In genomic region chr1:201876148-201876547, GRCh38 we compare ENCODE assay signal across 11 cellular contexts. TPM values are rescaled to one million over a fixed set of nuclear protein-coding genes. Genes with fewer than 3 reads are reported as not detected.
DNase-seq lines count a peak whose midpoint lies in the region; ATAC-seq and TF ChIP-seq lines count a peak whose summit lies in the region.
"Had no signal": no experiment of that assay in that cellular context is flagged by ENCODE, and none has a peak within 500 bp of the region (broad histone marks: within the 10 kb centered on the region; RNA-seq: fewer than 3 reads in every experiment).

No MANE protein-coding gene starts in this region.

- H3K4me3 ChIP-seq in right cardiac atrium (ENCODE audit: low read length), result no peak overlapping the region
- no peak overlapping the region for H3K4me3 ChIP-seq in SU-DHL-6 (ENCODE audit: insufficient read depth, low read length, poor library complexity, severe bottlenecking)
- no peak overlapping the region for H3K4me3 ChIP-seq in foreskin fibroblast (ENCODE audit: low read depth in 1 of 2, low read length in 2 of 2)
- no peak overlapping the region for H3K4me3 ChIP-seq in upper lobe of right lung
- H3K4me3 ChIP-seq in suprapubic skin, result no peak overlapping the region

- no peaks in the 10 kb centered on the region for H4K20me1 ChIP-seq in SU-DHL-6 (ENCODE audit: low read depth, low read length)

- H3K9me3 ChIP-seq in right cardiac atrium (ENCODE audit: control insufficient read depth, low read length) (no peaks in the 10 kb centered on the region), SU-DHL-6 (ENCODE audit: insufficient read depth, low read length) (no peaks in the 10 kb centered on the region), upper lobe of right lung (no peaks in the 10 kb centered on the region), suprapubic skin (no peaks in the 10 kb centered on the region)

- no peaks in the 10 kb centered on the region for H3K4me1 ChIP-seq in right cardiac atrium (ENCODE audit: control insufficient read depth, insufficient read depth, low read length)
- peaks cover 4% of the 10 kb centered on the region for H3K4me1 ChIP-seq in upper lobe of right lung
- peaks cover 7% of the 10 kb centered on the region for H3K4me1 ChIP-seq in suprapubic skin

- intact Hi-C loops in right cardiac atrium (cut with DNase I) (loop anchor here in 1 of 4 donors (5.0 kb wide), 1 partner anchor 96 kb away; no protein-coding TSS in a partner anchor), Right ventricle myocardium inferior (cut with DNase I) (loop anchor here (5.0 kb wide), 1 partner anchor 49 kb away; the partner anchor contains the start of gene IPO9), upper lobe of right lung (cut with DNase I) (no loop called here)

- H3K27me3 Mint-ChIP-seq in activated naive CD8-positive, alpha-beta T cell treated with anti-CD3 and anti-CD28 coated beads, Interleukin-2, amount 50 U/mL, for 24 hours, result no peaks in the 10 kb centered on the region
- H3K27me3 Mint-ChIP-seq: CD4-positive, alpha-beta memory T cell had no signal

- no peak overlapping the region for H3K4me3 Mint-ChIP-seq in activated naive CD8-positive, alpha-beta T cell treated with anti-CD3 and anti-CD28 coated beads, Interleukin-2, amount 50 U/mL, for 24 hours
- H3K4me3 Mint-ChIP-seq: CD4-positive, alpha-beta memory T cell had no signal

- H3K27me3 ChIP-seq in right cardiac atrium (ENCODE audit: control insufficient read depth, insufficient read depth), result no peaks in the 10 kb centered on the region
- H3K27me3 ChIP-seq in SU-DHL-6 (ENCODE audit: low read length), result no peaks in the 10 kb centered on the region
- no peaks in the 10 kb centered on the region for H3K27me3 ChIP-seq in upper lobe of right lung
- H3K27me3 ChIP-seq in suprapubic skin, result no peaks in the 10 kb centered on the region

- peaks cover 11% of the 10 kb centered on the region; the same call in 1 of the 2 replicates for H3F3A ChIP-seq in SU-DHL-6 (ENCODE audit: insufficient read depth)

- H3K27ac ChIP-seq in right cardiac atrium (ENCODE audit: low read length) (peak overlapping the region; percentile 44), SU-DHL-6 (ENCODE audit: low read depth, low read length) (no peak overlapping the region), upper lobe of right lung (no peak overlapping the region), suprapubic skin (no peak overlapping the region)

- H3K36me3 ChIP-seq in SU-DHL-6 (ENCODE audit: low read length), result peaks cover 12% of the 10 kb centered on the region; the same call in 1 of the 2 replicates
- H3K36me3 ChIP-seq in upper lobe of right lung, result peaks cover 52% of the 10 kb centered on the region
- H3K36me3 ChIP-seq in suprapubic skin, result peaks cover 52% of the 10 kb centered on the region

- no peak for DNase-seq in right cardiac atrium
- DNase-seq in Right ventricle myocardium inferior (ENCODE audit: missing footprints), result no peak
- DNase-seq in foreskin fibroblast, result peak in 1 of 2 donors; percentile 64
- no peak for DNase-seq in upper lobe of right lung
- DNase-seq in activated naive CD8-positive, alpha-beta T cell treated with anti-CD3 and anti-CD28 coated beads, Interleukin-2, amount 50 U/mL, for 24 hours, result no peak
- no peak for DNase-seq in NCI-H1092 (lab: John Stamatoyannopoulos, UW)
- no peak for DNase-seq in suprapubic skin (ENCODE audit: low spot score in 2 of 2)
- DNase-seq: caudate nucleus; CD4-positive, alpha-beta memory T cell; NCI-H2081 had no signal

- H3K4me1 Mint-ChIP-seq in activated naive CD8-positive, alpha-beta T cell treated with anti-CD3 and anti-CD28 coated beads, Interleukin-2, amount 50 U/mL, for 24 hours, result no peaks in the 10 kb centered on the region

- TF ChIP-seq POLR2A in suprapubic skin (IDR thresholded peaks at IDR 0.05), result no peak

- peak; percentile 9 for TF ChIP-seq CTCF in SU-DHL-6 (IDR thresholded peaks at IDR 0.05; ENCODE audit: insufficient read depth, low read length, poor library complexity, severe bottlenecking)
- TF ChIP-seq CTCF in foreskin fibroblast (IDR thresholded peaks at IDR 0.05; ENCODE audit: low read depth, low read length), result peak; percentile 53
- TF ChIP-seq CTCF in upper lobe of right lung (IDR thresholded peaks at IDR 0.05), result peak; percentile 21
- TF ChIP-seq CTCF in suprapubic skin (IDR thresholded peaks at IDR 0.05), result no peak

- 66% methylated on average over 7 of the region's 7 CpGs for WGBS in right cardiac atrium
- 59% methylated on average over 7 of the region's 7 CpGs for WGBS in suprapubic skin

- H2AFZ ChIP-seq in SU-DHL-6 (ENCODE audit: low read depth, low read length, severe bottlenecking), result no peak overlapping the region

- no peak overlapping the region for H3K4me2 ChIP-seq in SU-DHL-6 (ENCODE audit: low read depth, low read length, poor library complexity, severe bottlenecking)

- H3K9me3 Mint-ChIP-seq in activated naive CD8-positive, alpha-beta T cell treated with anti-CD3 and anti-CD28 coated beads, Interleukin-2, amount 50 U/mL, for 24 hours, result no peaks in the 10 kb centered on the region
- H3K9me3 Mint-ChIP-seq: CD4-positive, alpha-beta memory T cell had no signal

- no peak overlapping the region for H3K27ac Mint-ChIP-seq in activated naive CD8-positive, alpha-beta T cell treated with anti-CD3 and anti-CD28 coated beads, Interleukin-2, amount 50 U/mL, for 24 hours

- no peak for TF ChIP-seq EP300 in suprapubic skin (IDR thresholded peaks at IDR 0.05)

- H3K36me3 Mint-ChIP-seq in activated naive CD8-positive, alpha-beta T cell treated with anti-CD3 and anti-CD28 coated beads, Interleukin-2, amount 50 U/mL, for 24 hours (ENCODE audit: low read depth), result peaks cover 35% of the 10 kb centered on the region

- no peaks in the 10 kb centered on the region for H3K9me2 ChIP-seq in SU-DHL-6 (replicated peaks; ENCODE audit: insufficient read depth, low read length)

- no peak for ATAC-seq in right cardiac atrium
- no peak for ATAC-seq in Right ventricle myocardium inferior
- no peak for ATAC-seq in upper lobe of right lung
- ATAC-seq in activated naive CD8-positive, alpha-beta T cell treated with anti-CD3 and anti-CD28 coated beads, Interleukin-2, amount 50 U/mL, for 24 hours, result no peak

- H3K9ac ChIP-seq in SU-DHL-6 (ENCODE audit: low read length), result no peak overlapping the region

- H3K79me2 ChIP-seq in SU-DHL-6 (ENCODE audit: insufficient read depth, low read length), result no peaks in the 10 kb centered on the region

RNA-seq across cellular contexts. Expression of gene SHISA4, which starts 12.6 kb away (rescaled TPM):
- total RNA-seq in right cardiac atrium (10 to 100 TPM; 55.8 to 96.6 (median 73.6) TPM), Right ventricle myocardium inferior (159 TPM), upper lobe of right lung (8.6 TPM), suprapubic skin (10 to 100 TPM in 1 of 4 donors, 1 to 10 TPM in 3; 5.3 to 19.4 (median 6.7) TPM)
- 79.5 TPM for polyA plus RNA-seq in right cardiac atrium

RNA-seq across cellular contexts. Expression of gene IPO9, which starts 47.2 kb away (rescaled TPM):
- total RNA-seq in right cardiac atrium (10 to 100 TPM; 21.7 to 27.9 (median 24.6) TPM), Right ventricle myocardium inferior (22.6 TPM), upper lobe of right lung (44.5 TPM), suprapubic skin (10 to 100 TPM; 12.9 to 25.6 (median 19.8) TPM)
- 10.3 TPM for polyA plus RNA-seq in right cardiac atrium

Comparison
In these comparisons a context has a peak if more than half of its experiments do, and no peak if none do; other contexts are left out.
1. CTCF ChIP-seq: peak in SU-DHL-6 (single experiment), foreskin fibroblast (single experiment) and upper lobe of right lung (single experiment); none in suprapubic skin (0 of 2).